1 cellular context compared by ENCODE assay signal in the genomic region with DNA sequence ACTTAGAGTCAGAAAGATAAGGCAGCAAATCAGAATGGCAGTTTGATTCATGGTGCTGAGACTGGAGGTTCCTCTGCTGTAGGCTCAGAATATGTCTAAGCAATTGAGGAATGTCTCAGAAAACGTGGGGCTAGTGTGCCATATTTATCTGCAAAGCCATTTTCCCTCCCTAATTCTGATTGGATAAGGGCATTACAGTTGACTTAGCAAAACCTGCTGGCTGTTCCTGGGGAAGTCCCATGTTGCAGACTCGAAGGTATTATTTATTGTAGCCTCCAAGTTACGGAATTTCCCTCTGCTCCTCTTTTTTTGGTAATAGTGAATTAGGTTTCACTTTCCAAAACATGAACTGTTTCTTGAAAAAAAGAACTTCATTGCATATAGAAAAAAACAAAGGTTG.
TF ChIP-seq lines count a peak whose summit lies in the region.

A gene (minus strand): TSS at position 117 of the 400 bp plus-strand sequence. CDS start 66 bp downstream, at position 51.

TF ChIP-seq in GM12878, 131 proteins besides CTCF, POLR2A, EP300 and RAD21 (continued from another document):
- TF ChIP-seq, protein P1, sequence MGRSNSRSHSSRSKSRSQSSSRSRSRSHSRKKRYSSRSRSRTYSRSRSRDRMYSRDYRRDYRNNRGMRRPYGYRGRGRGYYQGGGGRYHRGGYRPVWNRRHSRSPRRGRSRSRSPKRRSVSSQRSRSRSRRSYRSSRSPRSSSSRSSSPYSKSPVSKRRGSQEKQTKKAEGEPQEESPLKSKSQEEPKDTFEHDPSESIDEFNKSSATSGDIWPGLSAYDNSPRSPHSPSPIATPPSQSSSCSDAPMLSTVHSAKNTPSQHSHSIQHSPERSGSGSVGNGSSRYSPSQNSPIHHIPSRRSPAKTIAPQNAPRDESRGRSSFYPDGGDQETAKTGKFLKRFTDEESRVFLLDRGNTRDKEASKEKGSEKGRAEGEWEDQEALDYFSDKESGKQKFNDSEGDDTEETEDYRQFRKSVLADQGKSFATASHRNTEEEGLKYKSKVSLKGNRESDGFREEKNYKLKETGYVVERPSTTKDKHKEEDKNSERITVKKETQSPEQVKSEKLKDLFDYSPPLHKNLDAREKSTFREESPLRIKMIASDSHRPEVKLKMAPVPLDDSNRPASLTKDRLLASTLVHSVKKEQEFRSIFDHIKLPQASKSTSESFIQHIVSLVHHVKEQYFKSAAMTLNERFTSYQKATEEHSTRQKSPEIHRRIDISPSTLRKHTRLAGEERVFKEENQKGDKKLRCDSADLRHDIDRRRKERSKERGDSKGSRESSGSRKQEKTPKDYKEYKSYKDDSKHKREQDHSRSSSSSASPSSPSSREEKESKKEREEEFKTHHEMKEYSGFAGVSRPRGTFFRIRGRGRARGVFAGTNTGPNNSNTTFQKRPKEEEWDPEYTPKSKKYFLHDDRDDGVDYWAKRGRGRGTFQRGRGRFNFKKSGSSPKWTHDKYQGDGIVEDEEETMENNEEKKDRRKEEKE (IDR thresholded peaks at IDR 0.05) = no peak
- TF ChIP-seq ZNF622 (IDR thresholded peaks at IDR 0.05) (no peak), TBL1XR1 (IDR thresholded peaks at IDR 0.05; ENCODE audit: low read depth, low read length) (no peak)
- TF ChIP-seq, protein P2, sequence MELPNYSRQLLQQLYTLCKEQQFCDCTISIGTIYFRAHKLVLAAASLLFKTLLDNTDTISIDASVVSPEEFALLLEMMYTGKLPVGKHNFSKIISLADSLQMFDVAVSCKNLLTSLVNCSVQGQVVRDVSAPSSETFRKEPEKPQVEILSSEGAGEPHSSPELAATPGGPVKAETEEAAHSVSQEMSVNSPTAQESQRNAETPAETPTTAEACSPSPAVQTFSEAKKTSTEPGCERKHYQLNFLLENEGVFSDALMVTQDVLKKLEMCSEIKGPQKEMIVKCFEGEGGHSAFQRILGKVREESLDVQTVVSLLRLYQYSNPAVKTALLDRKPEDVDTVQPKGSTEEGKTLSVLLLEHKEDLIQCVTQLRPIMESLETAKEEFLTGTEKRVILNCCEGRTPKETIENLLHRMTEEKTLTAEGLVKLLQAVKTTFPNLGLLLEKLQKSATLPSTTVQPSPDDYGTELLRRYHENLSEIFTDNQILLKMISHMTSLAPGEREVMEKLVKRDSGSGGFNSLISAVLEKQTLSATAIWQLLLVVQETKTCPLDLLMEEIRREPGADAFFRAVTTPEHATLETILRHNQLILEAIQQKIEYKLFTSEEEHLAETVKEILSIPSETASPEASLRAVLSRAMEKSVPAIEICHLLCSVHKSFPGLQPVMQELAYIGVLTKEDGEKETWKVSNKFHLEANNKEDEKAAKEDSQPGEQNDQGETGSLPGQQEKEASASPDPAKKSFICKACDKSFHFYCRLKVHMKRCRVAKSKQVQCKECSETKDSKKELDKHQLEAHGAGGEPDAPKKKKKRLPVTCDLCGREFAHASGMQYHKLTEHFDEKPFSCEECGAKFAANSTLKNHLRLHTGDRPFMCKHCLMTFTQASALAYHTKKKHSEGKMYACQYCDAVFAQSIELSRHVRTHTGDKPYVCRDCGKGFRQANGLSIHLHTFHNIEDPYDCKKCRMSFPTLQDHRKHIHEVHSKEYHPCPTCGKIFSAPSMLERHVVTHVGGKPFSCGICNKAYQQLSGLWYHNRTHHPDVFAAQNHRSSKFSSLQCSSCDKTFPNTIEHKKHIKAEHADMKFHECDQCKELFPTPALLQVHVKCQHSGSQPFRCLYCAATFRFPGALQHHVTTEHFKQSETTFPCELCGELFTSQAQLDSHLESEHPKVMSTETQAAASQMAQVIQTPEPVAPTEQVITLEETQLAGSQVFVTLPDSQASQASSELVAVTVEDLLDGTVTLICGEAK (IDR thresholded peaks at IDR 0.05; ENCODE audit: borderline replicate concordance) = no peak
